3 cellular contexts compared by ENCODE assay signal in the genomic region with DNA sequence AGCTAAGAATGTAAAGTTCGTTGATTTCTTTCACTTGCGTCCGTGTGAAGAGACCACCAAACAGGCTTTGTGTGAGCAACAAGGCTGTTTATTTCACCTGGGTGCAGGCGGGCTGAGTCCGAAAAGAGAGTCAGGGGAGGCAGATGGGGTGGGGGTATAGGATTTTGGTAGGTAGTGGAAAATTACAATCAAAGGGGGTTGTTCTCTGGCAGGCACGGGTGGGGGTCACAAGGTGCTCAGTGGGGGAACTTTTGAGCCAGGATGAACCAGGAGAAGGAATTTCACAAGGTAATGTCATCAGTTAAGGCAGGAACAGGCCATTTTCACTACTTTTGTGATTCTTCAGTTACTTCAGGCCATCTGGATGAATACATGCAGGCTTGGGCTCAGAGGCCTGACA. TPM values are rescaled to one million over a fixed set of nuclear protein-coding genes. Genes with fewer than 3 reads are reported as not detected.
"Had no signal": no experiment of that assay in that cellular context is flagged by ENCODE, and none has a peak within 500 bp of the region (broad histone marks: within the 10 kb centered on the region; RNA-seq: fewer than 3 reads in every experiment).

No MANE protein-coding gene starts in this region.

RNA-seq across cellular contexts. Expression of a gene that starts 46.6 kb away (rescaled TPM):
- total RNA-seq: HT1080, IMR-90, SJSA1 had no signal
- polyA plus RNA-seq: IMR-90 had no signal
